In the genomic region with DNA sequence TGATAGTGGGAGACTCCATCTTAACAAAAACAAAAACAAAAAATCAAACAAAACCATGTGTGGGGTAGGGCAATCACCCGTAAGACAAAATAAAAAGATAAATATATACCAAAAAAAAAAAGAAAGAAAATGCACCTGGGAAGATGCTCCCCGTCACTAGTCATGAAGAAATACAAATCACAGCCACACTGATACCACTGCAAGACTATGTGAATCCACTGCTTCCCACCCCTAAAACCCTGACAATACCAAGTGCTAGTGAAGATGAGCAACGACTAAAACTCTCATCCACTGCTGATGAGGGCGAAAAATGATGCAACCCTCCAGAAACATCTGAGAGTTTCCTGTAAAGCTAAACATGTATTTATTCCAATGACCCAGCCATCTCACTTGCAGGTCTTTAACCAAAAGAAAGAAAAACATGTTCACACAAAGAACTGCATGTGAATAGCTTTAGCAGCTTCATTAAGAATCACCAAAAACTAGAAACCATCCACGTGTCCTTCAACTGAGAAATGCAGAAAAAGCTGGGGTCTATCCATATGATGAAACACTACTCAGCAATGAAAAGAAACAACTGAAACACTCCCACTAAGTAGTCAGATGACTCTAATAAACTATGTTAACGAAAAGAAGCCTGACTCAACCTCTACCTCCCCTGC, we compare ENCODE assay signal across 1 cellular context.
A peak's percentile ranks its signal among the peaks of the same experiment; 100 is the strongest.
TF ChIP-seq lines count a peak whose summit lies in the region.

No MANE protein-coding gene starts in this region.

TF ChIP-seq in K562, 482 proteins besides CTCF, POLR2A, EP300 and RAD21 (continued from another document and continues in another):
- TF ChIP-seq, protein P1, sequence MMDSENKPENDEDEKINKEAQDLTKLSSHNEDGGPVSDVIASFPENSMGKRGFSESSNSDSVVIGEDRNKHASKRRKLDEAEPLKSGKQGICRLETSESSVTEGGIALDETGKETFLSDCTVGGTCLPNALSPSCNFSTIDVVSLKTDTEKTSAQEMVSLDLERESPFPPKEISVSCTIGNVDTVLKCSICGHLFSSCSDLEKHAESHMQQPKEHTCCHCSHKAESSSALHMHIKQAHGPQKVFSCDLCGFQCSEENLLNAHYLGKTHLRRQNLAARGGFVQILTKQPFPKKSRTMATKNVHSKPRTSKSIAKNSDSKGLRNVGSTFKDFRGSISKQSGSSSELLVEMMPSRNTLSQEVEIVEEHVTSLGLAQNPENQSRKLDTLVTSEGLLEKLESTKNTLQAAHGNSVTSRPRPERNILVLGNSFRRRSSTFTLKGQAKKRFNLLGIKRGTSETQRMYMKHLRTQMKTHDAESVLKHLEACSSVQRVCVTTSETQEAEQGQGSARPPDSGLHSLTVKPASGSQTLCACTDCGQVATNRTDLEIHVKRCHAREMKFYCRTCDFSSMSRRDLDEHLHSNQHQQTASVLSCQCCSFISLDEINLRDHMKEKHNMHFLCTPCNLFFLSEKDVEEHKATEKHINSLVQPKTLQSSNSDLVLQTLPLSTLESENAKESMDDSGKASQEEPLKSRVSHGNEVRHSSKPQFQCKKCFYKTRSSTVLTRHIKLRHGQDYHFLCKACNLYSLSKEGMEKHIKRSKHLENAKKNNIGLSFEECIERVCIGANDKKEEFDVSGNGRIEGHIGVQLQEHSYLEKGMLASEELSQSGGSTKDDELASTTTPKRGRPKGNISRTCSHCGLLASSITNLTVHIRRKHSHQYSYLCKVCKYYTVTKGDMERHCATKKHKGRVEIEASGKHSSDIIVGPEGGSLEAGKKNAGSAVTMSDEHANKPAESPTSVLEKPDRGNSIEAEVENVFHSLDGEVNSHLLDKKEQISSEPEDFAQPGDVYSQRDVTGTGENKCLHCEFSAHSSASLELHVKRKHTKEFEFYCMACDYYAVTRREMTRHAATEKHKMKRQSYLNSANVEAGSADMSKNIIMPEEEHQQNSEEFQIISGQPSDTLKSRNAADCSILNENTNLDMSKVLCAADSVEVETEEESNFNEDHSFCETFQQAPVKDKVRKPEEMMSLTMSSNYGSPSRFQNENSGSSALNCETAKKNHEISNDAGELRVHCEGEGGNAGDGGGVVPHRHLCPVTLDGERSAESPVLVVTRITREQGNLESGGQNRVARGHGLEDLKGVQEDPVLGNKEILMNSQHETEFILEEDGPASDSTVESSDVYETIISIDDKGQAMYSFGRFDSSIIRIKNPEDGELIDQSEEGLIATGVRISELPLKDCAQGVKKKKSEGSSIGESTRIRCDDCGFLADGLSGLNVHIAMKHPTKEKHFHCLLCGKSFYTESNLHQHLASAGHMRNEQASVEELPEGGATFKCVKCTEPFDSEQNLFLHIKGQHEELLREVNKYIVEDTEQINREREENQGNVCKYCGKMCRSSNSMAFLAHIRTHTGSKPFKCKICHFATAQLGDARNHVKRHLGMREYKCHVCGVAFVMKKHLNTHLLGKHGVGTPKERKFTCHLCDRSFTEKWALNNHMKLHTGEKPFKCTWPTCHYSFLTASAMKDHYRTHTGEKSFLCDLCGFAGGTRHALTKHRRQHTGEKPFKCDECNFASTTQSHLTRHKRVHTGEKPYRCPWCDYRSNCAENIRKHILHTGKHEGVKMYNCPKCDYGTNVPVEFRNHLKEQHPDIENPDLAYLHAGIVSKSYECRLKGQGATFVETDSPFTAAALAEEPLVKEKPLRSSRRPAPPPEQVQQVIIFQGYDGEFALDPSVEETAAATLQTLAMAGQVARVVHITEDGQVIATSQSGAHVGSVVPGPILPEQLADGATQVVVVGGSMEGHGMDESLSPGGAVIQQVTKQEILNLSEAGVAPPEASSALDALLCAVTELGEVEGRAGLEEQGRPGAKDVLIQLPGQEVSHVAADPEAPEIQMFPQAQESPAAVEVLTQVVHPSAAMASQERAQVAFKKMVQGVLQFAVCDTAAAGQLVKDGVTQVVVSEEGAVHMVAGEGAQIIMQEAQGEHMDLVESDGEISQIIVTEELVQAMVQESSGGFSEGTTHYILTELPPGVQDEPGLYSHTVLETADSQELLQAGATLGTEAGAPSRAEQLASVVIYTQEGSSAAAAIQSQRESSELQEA (IDR thresholded peaks at IDR 0.05; ENCODE audit: low read depth), result peak; percentile 45; the same call in 1 of the 2 replicates
- TF ChIP-seq ZNF57 (CRISPR knock-in tag; IDR thresholded peaks at IDR 0.05) (no peak), ETV1 (tag; conservative IDR thresholded peaks at IDR 0.05; ENCODE audit: low read depth) (0 out of 2 replicates have a peak, but pooled peaks have one; percentile 25), NFRKB (IDR thresholded peaks at IDR 0.05; ENCODE audit: low read depth) (peak; percentile 35; the same call in 1 of the 2 replicates), BACH1 (tag; IDR thresholded peaks at IDR 0.05) (peak; percentile 59; the same call in 1 of the 2 replicates), ATF7 (IDR thresholded peaks at IDR 0.05) (peak; percentile 89; the same call in 1 of the 2 replicates), CC2D1A (IDR thresholded peaks at IDR 0.05) (no peak), JUN (IDR thresholded peaks at IDR 0.05; ENCODE audit: borderline replicate concordance, low read depth, low read length) (0 out of 2 replicates have a peak, but pooled peaks have one; percentile 62), JUN (CRISPR knock-in tag; IDR thresholded peaks at IDR 0.05; ENCODE audit: borderline replicate concordance) (no peak), HDAC1 (IDR thresholded peaks at IDR 0.05) (no peak), LEF1 (IDR thresholded peaks at IDR 0.05) (no peak; the same call in 1 of the 2 replicates), BCOR (IDR thresholded peaks at IDR 0.05) (no peak), GATAD2A (IDR thresholded peaks at IDR 0.05) (no peak), SMAD4 (CRISPR knock-in tag; conservative IDR thresholded peaks at IDR 0.05) (peak; percentile 66), MECOM (CRISPR knock-in tag; IDR thresholded peaks at IDR 0.05) (peak; percentile 92)
- TF ChIP-seq, protein P2, sequence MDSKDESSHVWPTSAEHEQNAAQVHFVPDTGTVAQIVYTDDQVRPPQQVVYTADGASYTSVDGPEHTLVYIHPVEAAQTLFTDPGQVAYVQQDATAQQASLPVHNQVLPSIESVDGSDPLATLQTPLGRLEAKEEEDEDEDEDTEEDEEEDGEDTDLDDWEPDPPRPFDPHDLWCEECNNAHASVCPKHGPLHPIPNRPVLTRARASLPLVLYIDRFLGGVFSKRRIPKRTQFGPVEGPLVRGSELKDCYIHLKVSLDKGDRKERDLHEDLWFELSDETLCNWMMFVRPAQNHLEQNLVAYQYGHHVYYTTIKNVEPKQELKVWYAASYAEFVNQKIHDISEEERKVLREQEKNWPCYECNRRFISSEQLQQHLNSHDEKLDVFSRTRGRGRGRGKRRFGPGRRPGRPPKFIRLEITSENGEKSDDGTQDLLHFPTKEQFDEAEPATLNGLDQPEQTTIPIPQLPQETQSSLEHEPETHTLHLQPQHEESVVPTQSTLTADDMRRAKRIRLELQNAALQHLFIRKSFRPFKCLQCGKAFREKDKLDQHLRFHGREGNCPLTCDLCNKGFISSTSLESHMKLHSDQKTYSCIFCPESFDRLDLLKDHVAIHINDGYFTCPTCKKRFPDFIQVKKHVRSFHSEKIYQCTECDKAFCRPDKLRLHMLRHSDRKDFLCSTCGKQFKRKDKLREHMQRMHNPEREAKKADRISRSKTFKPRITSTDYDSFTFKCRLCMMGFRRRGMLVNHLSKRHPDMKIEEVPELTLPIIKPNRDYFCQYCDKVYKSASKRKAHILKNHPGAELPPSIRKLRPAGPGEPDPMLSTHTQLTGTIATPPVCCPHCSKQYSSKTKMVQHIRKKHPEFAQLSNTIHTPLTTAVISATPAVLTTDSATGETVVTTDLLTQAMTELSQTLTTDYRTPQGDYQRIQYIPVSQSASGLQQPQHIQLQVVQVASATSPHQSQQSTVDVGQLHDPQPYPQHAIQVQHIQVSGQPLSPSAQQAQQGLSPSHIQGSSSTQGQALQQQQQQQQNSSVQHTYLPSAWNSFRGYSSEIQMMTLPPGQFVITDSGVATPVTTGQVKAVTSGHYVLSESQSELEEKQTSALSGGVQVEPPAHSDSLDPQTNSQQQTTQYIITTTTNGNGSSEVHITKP (IDR thresholded peaks at IDR 0.05; ENCODE audit: partially characterized antibody), result peak; percentile 80
- TF ChIP-seq, protein P3, sequence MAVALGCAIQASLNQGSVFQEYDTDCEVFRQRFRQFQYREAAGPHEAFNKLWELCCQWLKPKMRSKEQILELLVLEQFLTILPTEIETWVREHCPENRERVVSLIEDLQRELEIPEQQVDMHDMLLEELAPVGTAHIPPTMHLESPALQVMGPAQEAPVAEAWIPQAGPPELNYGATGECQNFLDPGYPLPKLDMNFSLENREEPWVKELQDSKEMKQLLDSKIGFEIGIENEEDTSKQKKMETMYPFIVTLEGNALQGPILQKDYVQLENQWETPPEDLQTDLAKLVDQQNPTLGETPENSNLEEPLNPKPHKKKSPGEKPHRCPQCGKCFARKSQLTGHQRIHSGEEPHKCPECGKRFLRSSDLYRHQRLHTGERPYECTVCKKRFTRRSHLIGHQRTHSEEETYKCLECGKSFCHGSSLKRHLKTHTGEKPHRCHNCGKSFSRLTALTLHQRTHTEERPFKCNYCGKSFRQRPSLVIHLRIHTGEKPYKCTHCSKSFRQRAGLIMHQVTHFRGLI (CRISPR knock-in tag; IDR thresholded peaks at IDR 0.05), result 0 out of 2 replicates have a peak, but pooled peaks have one; percentile 70
- TF ChIP-seq, protein P4, sequence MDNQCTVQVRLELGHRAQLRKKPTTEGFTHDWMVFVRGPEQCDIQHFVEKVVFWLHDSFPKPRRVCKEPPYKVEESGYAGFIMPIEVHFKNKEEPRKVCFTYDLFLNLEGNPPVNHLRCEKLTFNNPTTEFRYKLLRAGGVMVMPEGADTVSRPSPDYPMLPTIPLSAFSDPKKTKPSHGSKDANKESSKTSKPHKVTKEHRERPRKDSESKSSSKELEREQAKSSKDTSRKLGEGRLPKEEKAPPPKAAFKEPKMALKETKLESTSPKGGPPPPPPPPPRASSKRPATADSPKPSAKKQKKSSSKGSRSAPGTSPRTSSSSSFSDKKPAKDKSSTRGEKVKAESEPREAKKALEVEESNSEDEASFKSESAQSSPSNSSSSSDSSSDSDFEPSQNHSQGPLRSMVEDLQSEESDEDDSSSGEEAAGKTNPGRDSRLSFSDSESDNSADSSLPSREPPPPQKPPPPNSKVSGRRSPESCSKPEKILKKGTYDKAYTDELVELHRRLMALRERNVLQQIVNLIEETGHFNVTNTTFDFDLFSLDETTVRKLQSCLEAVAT (IDR thresholded peaks at IDR 0.05), result peak in 1 of 2 experiments; percentile 56; a peak in 1 of 4 replicates
- TF ChIP-seq, protein P5, sequence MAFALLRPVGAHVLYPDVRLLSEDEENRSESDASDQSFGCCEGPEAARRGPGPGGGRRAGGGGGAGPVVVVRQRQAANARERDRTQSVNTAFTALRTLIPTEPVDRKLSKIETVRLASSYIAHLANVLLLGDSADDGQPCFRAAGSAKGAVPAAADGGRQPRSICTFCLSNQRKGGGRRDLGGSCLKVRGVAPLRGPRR (CRISPR knock-in tag; IDR thresholded peaks at IDR 0.05), result 0 out of 2 replicates have a peak, but pooled peaks have one; percentile 44
- TF ChIP-seq, protein P6, sequence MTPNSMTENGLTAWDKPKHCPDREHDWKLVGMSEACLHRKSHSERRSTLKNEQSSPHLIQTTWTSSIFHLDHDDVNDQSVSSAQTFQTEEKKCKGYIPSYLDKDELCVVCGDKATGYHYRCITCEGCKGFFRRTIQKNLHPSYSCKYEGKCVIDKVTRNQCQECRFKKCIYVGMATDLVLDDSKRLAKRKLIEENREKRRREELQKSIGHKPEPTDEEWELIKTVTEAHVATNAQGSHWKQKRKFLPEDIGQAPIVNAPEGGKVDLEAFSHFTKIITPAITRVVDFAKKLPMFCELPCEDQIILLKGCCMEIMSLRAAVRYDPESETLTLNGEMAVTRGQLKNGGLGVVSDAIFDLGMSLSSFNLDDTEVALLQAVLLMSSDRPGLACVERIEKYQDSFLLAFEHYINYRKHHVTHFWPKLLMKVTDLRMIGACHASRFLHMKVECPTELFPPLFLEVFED (CRISPR knock-in tag; conservative IDR thresholded peaks at IDR 0.05), result peak; percentile 78; the same call in 1 of the 2 replicates
- TF ChIP-seq, protein P7, sequence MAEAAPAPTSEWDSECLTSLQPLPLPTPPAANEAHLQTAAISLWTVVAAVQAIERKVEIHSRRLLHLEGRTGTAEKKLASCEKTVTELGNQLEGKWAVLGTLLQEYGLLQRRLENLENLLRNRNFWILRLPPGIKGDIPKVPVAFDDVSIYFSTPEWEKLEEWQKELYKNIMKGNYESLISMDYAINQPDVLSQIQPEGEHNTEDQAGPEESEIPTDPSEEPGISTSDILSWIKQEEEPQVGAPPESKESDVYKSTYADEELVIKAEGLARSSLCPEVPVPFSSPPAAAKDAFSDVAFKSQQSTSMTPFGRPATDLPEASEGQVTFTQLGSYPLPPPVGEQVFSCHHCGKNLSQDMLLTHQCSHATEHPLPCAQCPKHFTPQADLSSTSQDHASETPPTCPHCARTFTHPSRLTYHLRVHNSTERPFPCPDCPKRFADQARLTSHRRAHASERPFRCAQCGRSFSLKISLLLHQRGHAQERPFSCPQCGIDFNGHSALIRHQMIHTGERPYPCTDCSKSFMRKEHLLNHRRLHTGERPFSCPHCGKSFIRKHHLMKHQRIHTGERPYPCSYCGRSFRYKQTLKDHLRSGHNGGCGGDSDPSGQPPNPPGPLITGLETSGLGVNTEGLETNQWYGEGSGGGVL (CRISPR knock-in tag; IDR thresholded peaks at IDR 0.05), result 0 out of 2 replicates have a peak, but pooled peaks have one; percentile 12
